ENCODE assay signal across 8 cellular contexts in the genomic region with DNA sequence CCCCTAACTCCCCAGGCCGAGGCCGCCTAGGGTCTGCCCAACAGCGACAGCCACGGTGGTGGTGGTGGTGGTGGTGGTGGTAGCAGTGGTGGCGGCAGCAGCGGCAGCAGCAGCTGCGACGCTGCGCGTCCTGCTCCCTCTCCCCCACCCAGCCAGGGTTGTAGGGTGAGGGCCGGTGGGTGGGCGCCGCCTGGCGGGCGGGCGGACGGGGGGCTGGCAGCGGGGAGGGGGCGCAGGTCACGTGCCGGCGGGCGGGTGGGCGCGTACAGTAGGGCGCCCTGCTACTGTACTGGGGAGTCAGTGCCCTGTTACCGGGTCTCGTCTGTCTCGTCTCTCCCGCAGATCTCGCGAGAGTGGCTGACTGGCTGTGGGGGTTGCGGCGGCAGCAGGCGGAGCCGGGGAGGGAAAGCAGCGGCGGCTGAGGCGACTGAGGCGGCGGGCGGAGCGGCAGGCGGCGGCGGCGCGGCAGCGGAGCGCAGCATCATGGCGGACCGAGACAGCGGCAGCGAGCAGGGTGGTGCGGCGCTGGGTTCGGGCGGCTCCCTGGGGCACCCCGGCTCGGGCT. TPM values are rescaled to one million over a fixed set of nuclear protein-coding genes. Genes with fewer than 3 reads are reported as not detected.
DNase-seq lines count a peak whose midpoint lies in the region; ATAC-seq and TF ChIP-seq lines count a peak whose summit lies in the region.

A gene (plus strand): TSS at position 411 of the 565 bp plus-strand sequence. CDS start 73 bp downstream, at position 484.

- peak within 1 kb of the TSS; percentile 81 for H3K4me3 ChIP-seq in BE2C (ENCODE audit: low read depth, low read length)

- H3K27ac ChIP-seq in layer of hippocampus (ENCODE audit: low read depth, low read length) = peak within 1 kb of the TSS; percentile 78

- TF ChIP-seq CTCF in BE2C (IDR thresholded peaks at IDR 0.05; ENCODE audit: low read depth, low read length) (peak; percentile 24; the same call in 1 of the 2 replicates), chondrocyte (IDR thresholded peaks at IDR 0.05) (peak; percentile 66)

- no peaks in the 10 kb centered on the region for H3K36me3 Mint-ChIP-seq in chondrocyte (ENCODE audit: low read depth)

- peaks cover 65% of the 10 kb centered on the region for H3K4me1 Mint-ChIP-seq in chondrocyte (ENCODE audit: low read depth)

- H3K27me3 Mint-ChIP-seq in chondrocyte (ENCODE audit: low read depth) = peaks cover 15% of the 10 kb centered on the region

- H3K9me3 ChIP-seq in BE2C = no peaks in the 10 kb centered on the region

- H3K4me3 Mint-ChIP-seq in chondrocyte (ENCODE audit: unreplicated experiment) = peak within 1 kb of the TSS; percentile 78

- no peaks in the 10 kb centered on the region for H3K36me3 ChIP-seq in BE2C

- no peaks in the 10 kb centered on the region for H3K4me1 ChIP-seq in BE2C

- H3K9me3 Mint-ChIP-seq in chondrocyte (ENCODE audit: low read depth) = no peaks in the 10 kb centered on the region

- H3K27ac Mint-ChIP-seq in chondrocyte (ENCODE audit: unreplicated experiment) = peak within 1 kb of the TSS; percentile 89

- H3K27me3 ChIP-seq in BE2C = peaks cover 30% of the 10 kb centered on the region
- H3K27me3 ChIP-seq in layer of hippocampus (ENCODE audit: control insufficient read depth, insufficient read depth, low read length) = no peaks in the 10 kb centered on the region

- peak; percentile 80 for TF ChIP-seq POLR2A in GM19193 (IDR thresholded peaks at IDR 0.05; ENCODE audit: extremely low read depth, insufficient read depth, insufficient read length)

- ATAC-seq in HG03432 (IDR thresholded peaks at IDR 0.05; ENCODE audit: unreplicated experiment) = peak; percentile 89

- DNase-seq in BE2C (peak; percentile 99), NCI-H510A (lab: John Stamatoyannopoulos, UW) (peak; percentile 80), chondrocyte (ENCODE audit: low spot score) (peak; percentile 98)
- peak; percentile 94 for DNase-seq in activated CD4-positive, alpha-beta T cell treated with anti-CD3 and anti-CD28 coated beads for 1 hour
- DNase-seq in stimulated activated CD4-positive, alpha-beta T cell treated with anti-CD3 and anti-CD28 coated beads, Interleukin-1b, Interleukin-23, amount 100 ng/mL, for 24 hours (ENCODE audit: low read depth in 4 of 4, low spot score in 1 of 4) = peak; percentile 85 to 94 (median 92)

RNA-seq across cellular contexts. Expression of the gene that starts here (rescaled TPM):
- 36.3 TPM for polyA plus RNA-seq in BE2C (2012; ENCODE audit: insufficient read depth, insufficient read length, low read depth)
- total RNA-seq in chondrocyte = 13.3 to 18.1 TPM (median 16.7 TPM) in 3 replicates

Comparison
In these comparisons a context has a peak if more than half of its experiments do, and no peak if none do; other contexts are left out.
1. Peak in every context shown above with its lines: DNase-seq, ATAC-seq, H3K4me3 ChIP-seq and H3K27ac ChIP-seq.